Comparison of ENCODE assay signal across 17 cellular contexts in genomic region chr3:95351158-95351557, GRCh38.
"Had no signal": no experiment of that assay in that cellular context is flagged by ENCODE, and none has a peak within 500 bp of the region (broad histone marks: within the 10 kb centered on the region; RNA-seq: fewer than 3 reads in every experiment).

No MANE protein-coding gene starts in this region.

- DNase-seq: activated CD4-positive, CD25-positive, alpha-beta regulatory T cell treated with anti-CD3 and anti-CD28 coated beads, Interleukin-2, amount 50 U/mL, for 72 hours; activated naive CD4-positive, alpha-beta T cell treated with Interleukin-2 at 50 U/mL for 16 hours; activated T-cell treated with anti-CD3 and anti-CD28 coated beads for 4 hours; anterior cingulate cortex; brain microvascular endothelial cell; cortex of kidney; effector CD4-positive, alpha-beta T cell; hippocampal formation; mesendoderm; occipital lobe; stimulated activated CD4-positive, alpha-beta T cell treated with anti-CD3 and anti-CD28 coated beads, Interleukin-4, amount 100 ng/mL, for 1 hour; stimulated activated naive B cell treated with anti-CD40 and anti-IgM and Interleukin-4, amounts not matched to agents 10 μg/mL and 1 μg/mL and 100 μg/mL, for 72 hours; thyroid gland; uterus had no signal

- FAIRE-seq: keratinocyte had no signal

- H3K4me3 ChIP-seq: esophagus muscularis mucosa, thyroid gland, uterus had no signal

- ATAC-seq: activated T-helper 17 cell treated with anti-CD3 and anti-CD28 coated beads, Interleukin-2, amount 50 U/mL, for 72 hours; stimulated activated naive B cell treated with anti-CD40 and anti-IgM and Interleukin-4, amounts not matched to agents 10 μg/mL and 1 μg/mL and 100 μg/mL, for 72 hours had no signal

- H3K36me3 ChIP-seq: brain microvascular endothelial cell, esophagus muscularis mucosa, thyroid gland, uterus had no signal

- H3K4me1 ChIP-seq: esophagus muscularis mucosa, uterus had no signal

- H3K27me3 ChIP-seq: brain microvascular endothelial cell, esophagus muscularis mucosa, thyroid gland, uterus had no signal

- H3K9me3 ChIP-seq: esophagus muscularis mucosa, thyroid gland, uterus had no signal

- H3K27ac ChIP-seq: brain microvascular endothelial cell, esophagus muscularis mucosa, thyroid gland, uterus had no signal
